In the genomic region with DNA sequence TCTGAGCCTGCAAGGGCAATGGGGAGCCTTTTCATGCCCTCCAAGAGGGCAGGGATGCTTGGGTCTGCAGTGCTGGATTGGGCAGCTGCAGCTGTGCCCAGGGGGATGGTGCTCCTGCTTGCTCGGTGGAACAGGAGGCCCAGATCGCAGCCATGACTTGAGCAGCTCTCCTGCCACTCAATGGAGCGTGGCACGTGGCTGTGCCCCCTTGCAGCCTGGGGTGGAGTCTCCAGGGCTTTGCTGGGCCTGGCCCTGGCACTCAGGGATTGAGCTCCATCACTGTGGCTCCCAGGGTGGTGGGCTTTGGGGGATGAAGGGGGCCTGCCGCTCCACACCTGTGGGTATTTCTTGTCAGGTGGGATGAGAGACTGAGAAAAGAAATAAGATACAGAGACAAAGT, we compare ENCODE assay signal across 37 cellular contexts. TPM values are rescaled to one million over a fixed set of nuclear protein-coding genes. Genes with fewer than 3 reads are reported as not detected.
"Had no signal": no experiment of that assay in that cellular context is flagged by ENCODE, and none has a peak within 500 bp of the region (broad histone marks: within the 10 kb centered on the region; RNA-seq: fewer than 3 reads in every experiment).

No MANE protein-coding gene starts in this region.

- H3K9me3 ChIP-seq: ascending aorta had no signal

- H3K27ac ChIP-seq: ascending aorta, cardiac muscle cell, WERI-Rb-1 had no signal

- H3K4me1 ChIP-seq: ascending aorta had no signal

- H3K27me3 Mint-ChIP-seq: activated naive CD4-positive, alpha-beta T cell treated with anti-CD3 and anti-CD28 coated beads, Interleukin-2, amount 10 ng/mL, durations not matched to agents 7 days and 5 days; activated naive CD4-positive, alpha-beta T cell treated with anti-CD3 and anti-CD28 coated beads, Interleukin-2, amount 50 U/mL, for 24 hours; activated naive CD8-positive, alpha-beta T cell treated with anti-CD3 and anti-CD28 coated beads, Interleukin-2, amount 10 ng/mL, durations not matched to agents 7 days and 5 days; activated naive CD8-positive, alpha-beta T cell treated with anti-CD3 and anti-CD28 coated beads, Interleukin-2, amount 50 U/mL, for 24 hours; activated T-cell treated with anti-CD3 and anti-CD28 coated beads, Interleukin-2, amount 50 U/mL, for 24 hours; brain had no signal

- H3K4me1 Mint-ChIP-seq: activated CD4-positive, alpha-beta memory T cell treated with anti-CD3 and anti-CD28 coated beads, Interleukin-2, amount 10 ng/mL, durations not matched to agents 7 days and 5 days; activated CD4-positive, alpha-beta T cell treated with anti-CD3 and anti-CD28 coated beads for 36 hours; activated CD4-positive, alpha-beta T cell treated with anti-CD3 and anti-CD28 coated beads, Interleukin-2, amount 10 ng/mL, durations not matched to agents 7 days and 5 days; activated CD8-positive, alpha-beta memory T cell treated with anti-CD3 and anti-CD28 coated beads, Interleukin-2, amount 10 ng/mL, durations not matched to agents 7 days and 5 days; activated naive CD4-positive, alpha-beta T cell treated with anti-CD3 and anti-CD28 coated beads, Interleukin-2, amount 10 ng/mL, durations not matched to agents 7 days and 5 days; activated naive CD4-positive, alpha-beta T cell treated with anti-CD3 and anti-CD28 coated beads, Interleukin-2, amount 50 U/mL, for 24 hours; activated naive CD8-positive, alpha-beta T cell treated with anti-CD3 and anti-CD28 coated beads, Interleukin-2, amount 10 ng/mL, durations not matched to agents 7 days and 5 days; activated naive CD8-positive, alpha-beta T cell treated with anti-CD3 and anti-CD28 coated beads, Interleukin-2, amount 50 U/mL, for 24 hours; brain; central memory CD8-positive, alpha-beta T cell; T-cell had no signal

- H3K36me3 ChIP-seq: ascending aorta, cardiac muscle cell, WERI-Rb-1 had no signal

- FAIRE-seq: bronchial epithelial cell had no signal

- H3K36me3 Mint-ChIP-seq: activated CD8-positive, alpha-beta memory T cell treated with anti-CD3 and anti-CD28 coated beads, Interleukin-2, amount 10 ng/mL, durations not matched to agents 7 days and 5 days; activated naive CD4-positive, alpha-beta T cell treated with anti-CD3 and anti-CD28 coated beads, Interleukin-2, amount 10 ng/mL, durations not matched to agents 7 days and 5 days; activated naive CD4-positive, alpha-beta T cell treated with anti-CD3 and anti-CD28 coated beads, Interleukin-2, amount 50 U/mL, for 24 hours; activated naive CD8-positive, alpha-beta T cell; activated naive CD8-positive, alpha-beta T cell treated with anti-CD3 and anti-CD28 coated beads, Interleukin-2, amount 10 ng/mL, durations not matched to agents 7 days and 5 days; brain; T-cell had no signal

- DNase-seq: activated CD4-positive, alpha-beta memory T cell treated with anti-CD3 and anti-CD28 coated beads, Interleukin-2, amount 10 ng/mL, durations not matched to agents 7 days and 5 days; activated CD4-positive, alpha-beta T cell treated with anti-CD3 and anti-CD28 coated beads for 1 hour; activated CD4-positive, alpha-beta T cell treated with anti-CD3 and anti-CD28 coated beads for 36 hours; activated CD4-positive, alpha-beta T cell treated with anti-CD3 and anti-CD28 coated beads for 48 hours; activated CD4-positive, alpha-beta T cell treated with anti-CD3 and anti-CD28 coated beads, Interleukin-2, amount 10 ng/mL, durations not matched to agents 7 days and 5 days; activated CD4-positive, alpha-beta T cell treated with anti-CD3 and anti-CD28 coated beads, Interleukin-2, amount 50 U/mL, for 48 hours; activated CD4-positive, CD25-positive, alpha-beta regulatory T cell; activated CD8-positive, alpha-beta memory T cell treated with anti-CD3 and anti-CD28 coated beads for 24 hours; activated CD8-positive, alpha-beta memory T cell treated with anti-CD3 and anti-CD28 coated beads, Interleukin-2, amount 10 ng/mL, durations not matched to agents 7 days and 5 days; activated CD8-positive, alpha-beta memory T cell treated with anti-CD3 and anti-CD28 coated beads, Interleukin-2, amount 50 U/mL, for 48 hours; activated CD8-positive, alpha-beta T cell treated with anti-CD3 and anti-CD28 coated beads, Interleukin-2, amount 10 ng/mL, durations not matched to agents 7 days and 5 days; activated effector memory CD4-positive, alpha-beta T cell treated with Interleukin-2 at 50 U/mL for 16 hours; activated gamma-delta T cell; activated naive CD4-positive, alpha-beta T cell treated with anti-CD3 and anti-CD28 coated beads, Interleukin-2, amount 10 ng/mL, durations not matched to agents 7 days and 5 days; activated naive CD4-positive, alpha-beta T cell treated with Interleukin-2 at 50 U/mL for 16 hours; activated naive CD8-positive, alpha-beta T cell treated with anti-CD3 and anti-CD28 coated beads, Interleukin-2, amount 10 ng/mL, durations not matched to agents 7 days and 5 days; activated naive CD8-positive, alpha-beta T cell treated with anti-CD3 and anti-CD28 coated beads, Interleukin-2, amount 50 U/mL, for 24 hours; activated T-cell treated with anti-CD3 and anti-CD28 coated beads, Interleukin-2, amount 50 U/mL, for 24 hours; activated T-cell treated with anti-CD3 and anti-CD28 coated beads, Interleukin-2, amount 50 U/mL, for 48 hours; amygdala; caudate nucleus; cerebellar nuclear complex; T-cell; T-helper 2 cell; T-helper 9 cell; WERI-Rb-1 had no signal

- H3K27ac Mint-ChIP-seq: activated CD4-positive, alpha-beta memory T cell treated with anti-CD3 and anti-CD28 coated beads, Interleukin-2, amount 10 ng/mL, durations not matched to agents 7 days and 5 days; activated CD4-positive, alpha-beta T cell treated with anti-CD3 and anti-CD28 coated beads for 36 hours; activated CD4-positive, alpha-beta T cell treated with anti-CD3 and anti-CD28 coated beads, Interleukin-2, amount 10 ng/mL, durations not matched to agents 7 days and 5 days; activated CD8-positive, alpha-beta memory T cell treated with anti-CD3 and anti-CD28 coated beads, Interleukin-2, amount 10 ng/mL, durations not matched to agents 7 days and 5 days; activated CD8-positive, alpha-beta T cell treated with anti-CD3 and anti-CD28 coated beads, Interleukin-2, amount 10 ng/mL, durations not matched to agents 7 days and 5 days; activated naive CD4-positive, alpha-beta T cell treated with anti-CD3 and anti-CD28 coated beads, Interleukin-2, amount 10 ng/mL, durations not matched to agents 7 days and 5 days; activated naive CD4-positive, alpha-beta T cell treated with anti-CD3 and anti-CD28 coated beads, Interleukin-2, amount 50 U/mL, for 24 hours; activated naive CD8-positive, alpha-beta T cell; activated naive CD8-positive, alpha-beta T cell treated with anti-CD3 and anti-CD28 coated beads, Interleukin-2, amount 10 ng/mL, durations not matched to agents 7 days and 5 days; activated naive CD8-positive, alpha-beta T cell treated with anti-CD3 and anti-CD28 coated beads, Interleukin-2, amount 50 U/mL, for 24 hours; activated T-cell treated with anti-CD3 and anti-CD28 coated beads, Interleukin-2, amount 50 U/mL, for 24 hours; activated T-helper 2 cell treated with anti-CD3 and anti-CD28 coated beads, Interferon-gamma antibody, Interleukin-2, Interleukin-4, amounts not matched to agents 10 μg/mL and 5 μg/mL and 100 μg/mL, durations not matched to agents 14 hours and 24 hours and 36 hours; brain; T-cell; T-helper 2 cell treated with Interferon-gamma antibody and Interleukin-4, amounts not matched to agents 5 μg/mL and 100 μg/mL, for 36 hours; WTC11 had no signal

- H3K4me3 ChIP-seq: ascending aorta, cardiac muscle cell had no signal

- ATAC-seq: activated CD4-positive, alpha-beta T cell treated with anti-CD3 and anti-CD28 coated beads for 36 hours; activated CD8-positive, alpha-beta memory T cell treated with anti-CD3 and anti-CD28 coated beads, Interleukin-2, amount 10 ng/mL, durations not matched to agents 7 days and 5 days; activated CD8-positive, alpha-beta T cell treated with anti-CD3 and anti-CD28 coated beads, Interleukin-2, amount 10 ng/mL, durations not matched to agents 7 days and 5 days; activated naive CD8-positive, alpha-beta T cell treated with anti-CD3 and anti-CD28 coated beads, Interleukin-2, amount 50 U/mL, for 24 hours; T-cell had no signal

- H3K27me3 ChIP-seq: ascending aorta, cardiac muscle cell had no signal

- H3K4me3 Mint-ChIP-seq: activated CD4-positive, alpha-beta memory T cell treated with anti-CD3 and anti-CD28 coated beads, Interleukin-2, amount 10 ng/mL, durations not matched to agents 7 days and 5 days; activated CD4-positive, alpha-beta T cell treated with anti-CD3 and anti-CD28 coated beads for 36 hours; activated CD4-positive, alpha-beta T cell treated with anti-CD3 and anti-CD28 coated beads, Interleukin-2, amount 10 ng/mL, durations not matched to agents 7 days and 5 days; activated CD8-positive, alpha-beta memory T cell treated with anti-CD3 and anti-CD28 coated beads, Interleukin-2, amount 10 ng/mL, durations not matched to agents 7 days and 5 days; activated CD8-positive, alpha-beta T cell treated with anti-CD3 and anti-CD28 coated beads, Interleukin-2, amount 10 ng/mL, durations not matched to agents 7 days and 5 days; activated naive CD4-positive, alpha-beta T cell treated with anti-CD3 and anti-CD28 coated beads, Interleukin-2, amount 10 ng/mL, durations not matched to agents 7 days and 5 days; activated naive CD4-positive, alpha-beta T cell treated with anti-CD3 and anti-CD28 coated beads, Interleukin-2, amount 50 U/mL, for 24 hours; activated naive CD8-positive, alpha-beta T cell; activated naive CD8-positive, alpha-beta T cell treated with anti-CD3 and anti-CD28 coated beads, Interleukin-2, amount 10 ng/mL, durations not matched to agents 7 days and 5 days; activated naive CD8-positive, alpha-beta T cell treated with anti-CD3 and anti-CD28 coated beads, Interleukin-2, amount 50 U/mL, for 24 hours; activated T-cell treated with anti-CD3 and anti-CD28 coated beads, Interleukin-2, amount 50 U/mL, for 24 hours; brain; central memory CD8-positive, alpha-beta T cell; T-cell; T-helper 2 cell treated with Interferon-gamma antibody and Interleukin-4, amounts not matched to agents 5 μg/mL and 100 μg/mL, for 36 hours; WTC11 had no signal

RNA-seq across cellular contexts. Expression of a gene that starts 53.4 kb away (rescaled TPM):
- total RNA-seq: activated CD4-positive, alpha-beta memory T cell treated with anti-CD3 and anti-CD28 coated beads, Interleukin-2, amount 10 ng/mL, durations not matched to agents 7 days and 5 days; activated CD4-positive, alpha-beta T cell treated with anti-CD3 and anti-CD28 coated beads for 36 hours; activated CD4-positive, alpha-beta T cell treated with anti-CD3 and anti-CD28 coated beads, Interleukin-2, amount 10 ng/mL, durations not matched to agents 7 days and 5 days; activated CD8-positive, alpha-beta memory T cell treated with anti-CD3 and anti-CD28 coated beads, Interleukin-2, amount 10 ng/mL, durations not matched to agents 7 days and 5 days; activated CD8-positive, alpha-beta T cell treated with anti-CD3 and anti-CD28 coated beads, Interleukin-2, amount 10 ng/mL, durations not matched to agents 7 days and 5 days; activated naive CD8-positive, alpha-beta T cell treated with anti-CD3 and anti-CD28 coated beads, Interleukin-2, amount 10 ng/mL, durations not matched to agents 7 days and 5 days; activated T-helper 2 cell treated with anti-CD3 and anti-CD28 coated beads, Interferon-gamma antibody, Interleukin-2, Interleukin-4, amounts not matched to agents 10 μg/mL and 5 μg/mL and 100 μg/mL, durations not matched to agents 14 hours and 24 hours and 36 hours; ascending aorta; bronchial epithelial cell; cardiac muscle cell; T-cell; T-helper 1 cell treated with Interleukin-12 subunit alpha and Interleukin-12 subunit beta and Interleukin-4 antibody, amounts not matched to agents 30 ng/mL and 1 ng/mL, for 36 hours; WTC11 had no signal
- polyA plus RNA-seq: cardiac muscle cell had no signal
